7 cellular contexts compared by ENCODE assay signal in genomic region chrX:153744210-153745066, GRCh38. TPM values are rescaled to one million over a fixed set of nuclear protein-coding genes. Genes with fewer than 3 reads are reported as not detected.
DNase-seq lines count a peak whose midpoint lies in the region; ATAC-seq and TF ChIP-seq lines count a peak whose summit lies in the region.
"Had no signal": no experiment of that assay in that cellular context is flagged by ENCODE, and none has a peak within 500 bp of the region (broad histone marks: within the 10 kb centered on the region; RNA-seq: fewer than 3 reads in every experiment).

No MANE protein-coding gene starts in this region.

- H3K27ac ChIP-seq in brain microvascular endothelial cell = no peak overlapping the region
- H3K27ac ChIP-seq in osteoblast (ENCODE audit: low read depth, low read length) = no peak overlapping the region
- H3K27ac ChIP-seq: HL-60 had no signal

- H3K27me3 Mint-ChIP-seq in natural killer cell treated with Interleukin-12 subunit alpha and Interleukin-12 subunit beta and Interleukin-15 and Interleukin-18, amount 100 ng/mL, for 72 hours = peaks cover 8 to 18% of the 10 kb centered on the region in 2 donors

- H3K36me3 ChIP-seq in brain microvascular endothelial cell (replicated peaks) (no peaks in the 10 kb centered on the region), osteoblast (ENCODE audit: insufficient read depth, low read length) (no peaks in the 10 kb centered on the region)

- H3K4me2 ChIP-seq in osteoblast (ENCODE audit: insufficient read depth, low read length) = peak overlapping the region; percentile 58

- no peak overlapping the region for H3K4me3 Mint-ChIP-seq in natural killer cell treated with Interleukin-12 subunit alpha and Interleukin-12 subunit beta and Interleukin-15 and Interleukin-18, amount 100 ng/mL, for 72 hours

- no peak for ATAC-seq in natural killer cell treated with Interleukin-12 subunit alpha and Interleukin-12 subunit beta and Interleukin-15 and Interleukin-18, amount 100 ng/mL, for 72 hours
- ATAC-seq in GM21737 (IDR thresholded peaks at IDR 0.05; ENCODE audit: unreplicated experiment) = no peak

- H4K20me1 ChIP-seq in osteoblast (ENCODE audit: insufficient read depth, low read length) = no peaks in the 10 kb centered on the region

- no peaks in the 10 kb centered on the region for H3K4me1 ChIP-seq in osteoblast (ENCODE audit: insufficient read depth, low read length)

- H3K4me1 Mint-ChIP-seq in natural killer cell treated with Interleukin-12 subunit alpha and Interleukin-12 subunit beta and Interleukin-15 and Interleukin-18, amount 100 ng/mL, for 72 hours (ENCODE audit: low read depth in 2 of 2) = peaks cover 0 to 3% of the 10 kb centered on the region in 2 donors

- no peaks in the 10 kb centered on the region for H3K9me3 Mint-ChIP-seq in natural killer cell treated with Interleukin-12 subunit alpha and Interleukin-12 subunit beta and Interleukin-15 and Interleukin-18, amount 100 ng/mL, for 72 hours

- H3K79me2 ChIP-seq in osteoblast (ENCODE audit: insufficient read depth, low read length) = no peaks in the 10 kb centered on the region

- DNase-seq in HFF-Myc (ENCODE audit: extremely low read depth, low read depth) = no peak
- no peak for DNase-seq in brain microvascular endothelial cell
- DNase-seq in osteoblast (ENCODE audit: insufficient read length, low spot score, missing footprints) = peak; percentile 45
- no peak for DNase-seq in natural killer cell treated with Interleukin-12 subunit alpha and Interleukin-12 subunit beta and Interleukin-15 and Interleukin-18, amount 100 ng/mL, for 72 hours (ENCODE audit: low spot score)
- DNase-seq in HuH-7.5 (ENCODE audit: low spot score) = no peak

- H3K27ac Mint-ChIP-seq in natural killer cell treated with Interleukin-12 subunit alpha and Interleukin-12 subunit beta and Interleukin-15 and Interleukin-18, amount 100 ng/mL, for 72 hours = no peak overlapping the region

- no peak overlapping the region for H3K4me3 ChIP-seq in HFF-Myc (replicated peaks; ENCODE audit: low read depth, low read length)
- H3K4me3 ChIP-seq in brain microvascular endothelial cell (ENCODE audit: low read depth, low read length) = no peak overlapping the region
- peak overlapping the region; percentile 19 for H3K4me3 ChIP-seq in osteoblast (ENCODE audit: insufficient read depth, low read length)

- H3K36me3 Mint-ChIP-seq in natural killer cell treated with Interleukin-12 subunit alpha and Interleukin-12 subunit beta and Interleukin-15 and Interleukin-18, amount 100 ng/mL, for 72 hours = no peaks in the 10 kb centered on the region

- in situ Hi-C loops in brain microvascular endothelial cell (cut with HindIII; ENCODE audit: low pct_ligation_motif_present, low sequenced_read_pairs) = no loop called here

- no peaks in the 10 kb centered on the region for H3K27me3 ChIP-seq in brain microvascular endothelial cell (replicated peaks)
- H3K27me3 ChIP-seq in osteoblast (ENCODE audit: insufficient read depth, low read length) = no peaks in the 10 kb centered on the region

- no peak overlapping the region for H2AFZ ChIP-seq in osteoblast (ENCODE audit: low read length)

- H3K9me3 ChIP-seq in osteoblast (ENCODE audit: low read depth, low read length) = no peaks in the 10 kb centered on the region

- peak; percentile 24 for TF ChIP-seq CTCF in HFF-Myc (IDR thresholded peaks at IDR 0.05; ENCODE audit: low read depth, low read length, missing control alignments)
- TF ChIP-seq CTCF in brain microvascular endothelial cell (IDR thresholded peaks at IDR 0.05; ENCODE audit: low read depth, low read length, missing control alignments) = peak; percentile 47
- no peak for TF ChIP-seq CTCF in osteoblast (IDR thresholded peaks at IDR 0.05; ENCODE audit: extremely low read depth, low read depth, low read length)

RNA-seq across cellular contexts. Expression of gene PLXNB3, which starts 19.6 kb away (rescaled TPM):
- total RNA-seq in osteoblast = 2.7 and 4.3 TPM in 2 replicates
- total RNA-seq in natural killer cell treated with Interleukin-12 subunit alpha and Interleukin-12 subunit beta and Interleukin-15 and Interleukin-18, amount 100 ng/mL, for 72 hours = 1 to 10 TPM in 1 of 2 donors, under 1 TPM in 1; 0.48 to 2.4 TPM

RNA-seq across cellular contexts. Expression of gene ABCD1, which starts 19.8 kb away (rescaled TPM):
- total RNA-seq in osteoblast = 14.1 and 16.3 TPM in 2 replicates
- 10 to 100 TPM in 1 of 2 donors, 1 to 10 TPM in 1; 7.4 to 12.2 TPM for total RNA-seq in natural killer cell treated with Interleukin-12 subunit alpha and Interleukin-12 subunit beta and Interleukin-15 and Interleukin-18, amount 100 ng/mL, for 72 hours

RNA-seq across cellular contexts. Expression of gene BCAP31, which starts 20.3 kb away (rescaled TPM):
- total RNA-seq in osteoblast = 114 and 118 TPM in 2 replicates
- 100 to 1,000 TPM; 156 to 159 TPM for total RNA-seq in natural killer cell treated with Interleukin-12 subunit alpha and Interleukin-12 subunit beta and Interleukin-15 and Interleukin-18, amount 100 ng/mL, for 72 hours

RNA-seq across cellular contexts. Expression of gene SRPK3, which starts 36.4 kb away (rescaled TPM):
- total RNA-seq in osteoblast = 0.36 TPM in 1 of 2 replicates, not detected in the other
- total RNA-seq in natural killer cell treated with Interleukin-12 subunit alpha and Interleukin-12 subunit beta and Interleukin-15 and Interleukin-18, amount 100 ng/mL, for 72 hours = not detected

RNA-seq across cellular contexts. Expression of gene IDH3G, which starts 49.7 kb away (rescaled TPM):
- total RNA-seq in osteoblast = 40.2 and 42.7 TPM in 2 replicates
- 10 to 100 TPM; 62.5 to 74.1 TPM for total RNA-seq in natural killer cell treated with Interleukin-12 subunit alpha and Interleukin-12 subunit beta and Interleukin-15 and Interleukin-18, amount 100 ng/mL, for 72 hours
